8 cellular contexts compared by ENCODE assay signal in the genomic region with DNA sequence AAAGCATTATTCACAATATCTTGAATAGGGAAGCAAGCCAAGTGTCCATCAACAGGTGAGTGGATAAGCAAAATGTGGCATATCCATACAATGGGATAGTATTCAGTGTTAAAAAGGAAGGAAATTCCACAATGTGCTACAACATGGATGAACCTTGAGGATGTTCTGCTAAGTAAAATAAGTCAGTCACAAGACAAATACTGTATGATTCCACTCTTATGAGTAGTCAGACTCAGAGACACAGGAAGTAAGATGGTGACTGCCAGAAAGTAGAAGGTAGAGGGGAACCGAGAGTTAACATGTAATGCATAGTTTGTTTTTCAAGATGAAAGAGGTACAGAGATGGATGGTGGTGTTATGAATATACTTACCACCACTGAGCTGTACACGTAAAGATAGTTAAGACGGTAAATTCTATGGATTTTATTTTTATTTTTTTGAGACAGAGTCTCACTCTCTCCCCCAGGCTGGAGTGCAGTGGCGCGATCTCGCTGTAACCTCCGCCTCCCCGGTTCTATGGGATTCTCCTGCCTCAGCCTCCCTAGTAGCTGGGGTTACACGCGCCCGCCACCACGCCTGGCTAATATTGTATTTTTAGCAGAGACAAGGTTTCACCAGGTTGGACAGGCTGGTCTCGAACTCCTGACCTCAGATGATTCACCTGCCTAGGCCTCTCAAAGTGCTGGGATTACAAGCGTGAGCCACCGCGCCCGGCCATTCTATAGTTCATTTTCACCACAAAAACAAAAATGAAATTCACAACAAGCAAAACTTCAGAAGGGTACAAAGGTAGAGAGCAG. TPM values are rescaled to one million over a fixed set of nuclear protein-coding genes. Genes with fewer than 3 reads are reported as not detected.
DNase-seq lines count a peak whose midpoint lies in the region; ATAC-seq and TF ChIP-seq lines count a peak whose summit lies in the region.

No MANE protein-coding gene starts in this region.

- H3K4me3 Mint-ChIP-seq in glutamatergic neuron (ENCODE audit: unreplicated experiment), result peak overlapping the region; percentile 92

- H3K27ac Mint-ChIP-seq in glutamatergic neuron (ENCODE audit: unreplicated experiment), result peak overlapping the region; percentile 44

- ATAC-seq in HG03342 (IDR thresholded peaks at IDR 0.05; ENCODE audit: unreplicated experiment) (peak; percentile 31), GM18511 (IDR thresholded peaks at IDR 0.05; ENCODE audit: unreplicated experiment) (no peak), HG02759 (IDR thresholded peaks at IDR 0.05; ENCODE audit: unreplicated experiment) (no peak)

- peaks cover 10% of the 10 kb centered on the region for H3K27me3 Mint-ChIP-seq in glutamatergic neuron (ENCODE audit: unreplicated experiment)

- H3K4me1 Mint-ChIP-seq in glutamatergic neuron (ENCODE audit: low read depth, unreplicated experiment), result peaks cover 20% of the 10 kb centered on the region

- H3K9me3 Mint-ChIP-seq in glutamatergic neuron (ENCODE audit: unreplicated experiment), result peaks cover 5% of the 10 kb centered on the region

- DNase-seq in GM12864 (ENCODE audit: low read depth), result peak; percentile 72
- DNase-seq in activated CD8-positive, alpha-beta memory T cell treated with anti-CD3 and anti-CD28 coated beads, Interleukin-2, amount 50 U/mL, for 48 hours, result peak; percentile 71
- DNase-seq in glutamatergic neuron, result no peak
- peak; percentile 64 for DNase-seq in stimulated activated CD4-positive, alpha-beta T cell treated with anti-CD3 and anti-CD28 coated beads, Interleukin-15, amount 100 ng/mL, for 24 hours
- DNase-seq in hippocampal formation (lab: John Stamatoyannopoulos, UW), result no peak

- no peak for TF ChIP-seq CTCF in GM12864 (IDR thresholded peaks at IDR 0.05; ENCODE audit: low read depth, low read length, missing control alignments)
- TF ChIP-seq CTCF in glutamatergic neuron (IDR thresholded peaks at IDR 0.05; ENCODE audit: partially characterized antibody, unreplicated experiment), result no peak

- H3K4me3 ChIP-seq in GM12864 (ENCODE audit: low read depth, low read length), result peak overlapping the region; percentile 93

- H3K36me3 Mint-ChIP-seq in glutamatergic neuron (ENCODE audit: unreplicated experiment), result no peaks in the 10 kb centered on the region

RNA-seq across cellular contexts. Expression of gene CHAMP1, which starts 1.0 kb away (rescaled TPM):
- 29.5 TPM for total RNA-seq in glutamatergic neuron (ENCODE audit: unreplicated experiment)

RNA-seq across cellular contexts. Expression of gene UPF3A, which starts 31.9 kb away (rescaled TPM):
- total RNA-seq in glutamatergic neuron (ENCODE audit: unreplicated experiment), result 108 TPM

Comparison
In these comparisons a context has a peak if more than half of its experiments do, and no peak if none do; other contexts are left out.
1. DNase-seq: peak in GM12864 (single experiment), activated CD8-positive, alpha-beta memory T cell treated with anti-CD3 and anti-CD28 coated beads, Interleukin-2, amount 50 U/mL, for 48 hours (single experiment) and stimulated activated CD4-positive, alpha-beta T cell treated with anti-CD3 and anti-CD28 coated beads, Interleukin-15, amount 100 ng/mL, for 24 hours (single experiment); none in glutamatergic neuron (single experiment) and hippocampal formation (0 of 2).